Comparison of ENCODE assay signal across 9 cellular contexts in the genomic region with DNA sequence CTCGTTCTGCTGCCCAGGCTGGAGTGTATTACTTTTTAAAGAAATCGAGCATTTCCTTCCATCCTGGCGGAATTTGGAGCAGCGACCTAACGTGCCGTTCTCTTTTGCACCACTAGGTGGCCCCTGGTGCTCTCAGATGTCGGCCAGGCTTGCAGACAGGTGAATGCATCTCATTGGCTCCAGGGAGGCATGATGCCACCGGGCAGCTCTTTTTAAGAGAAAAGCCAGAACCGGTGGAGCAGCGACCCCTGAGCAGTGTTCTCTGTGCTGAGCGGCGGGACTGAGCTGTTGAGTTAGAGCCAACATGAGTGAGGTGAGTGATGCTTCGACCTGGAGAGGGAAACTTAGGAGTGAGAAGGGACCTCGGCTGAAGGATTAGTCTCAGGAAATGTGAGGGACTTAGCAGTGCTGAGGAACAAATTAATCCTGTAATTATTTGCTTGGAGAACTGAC. TPM values are rescaled to one million over a fixed set of nuclear protein-coding genes. Genes with fewer than 3 reads are reported as not detected.
DNase-seq lines count a peak whose midpoint lies in the region; ATAC-seq, FAIRE-seq and TF ChIP-seq lines count a peak whose summit lies in the region.
"Had no signal": no experiment of that assay in that cellular context is flagged by ENCODE, and none has a peak within 500 bp of the region (broad histone marks: within the 10 kb centered on the region; RNA-seq: fewer than 3 reads in every experiment).

A gene (plus strand): TSS at position 241 of the 453 bp plus-strand sequence. CDS start 64 bp downstream, at position 305.

- H3K9ac ChIP-seq in NT2/D1 (ENCODE audit: insufficient read length, low read depth) = no peak within 1 kb of the TSS
- no peak within 1 kb of the TSS for H3K9ac ChIP-seq in keratinocyte (ENCODE audit: control insufficient read depth, extremely low read depth, insufficient read depth, low read length)

- no peak for FAIRE-seq in keratinocyte (lab: Jason Lieb, UNC)

- H3K4me3 ChIP-seq in NT2/D1 (ENCODE audit: insufficient read length, low read depth) (no peak within 1 kb of the TSS), body of pancreas (no peak within 1 kb of the TSS), keratinocyte (ENCODE audit: control insufficient read depth in 2 of 3, extremely low read depth in 1 of 3, insufficient read depth in 2 of 3, low read depth in 1 of 3, low read length in 3 of 3) (no peak within 1 kb of the TSS)

- no peak for TF ChIP-seq POLR2A in body of pancreas (IDR thresholded peaks at IDR 0.05)

- H3K79me2 ChIP-seq in keratinocyte (ENCODE audit: control insufficient read depth, insufficient read depth, low read length) = no peaks in the 10 kb centered on the region

- H4K20me1 ChIP-seq in keratinocyte (ENCODE audit: control insufficient read depth, extremely low read depth, insufficient read depth, low read length) = no peaks in the 10 kb centered on the region

- peak; percentile 55 for ATAC-seq in body of pancreas
- ATAC-seq in GM19324 (IDR thresholded peaks at IDR 0.05; ENCODE audit: low FRiP score, unreplicated experiment) = no peak
- no peak for ATAC-seq in GM18870 (IDR thresholded peaks at IDR 0.05; ENCODE audit: unreplicated experiment)
- ATAC-seq: T-cell had no signal

- no peak within 1 kb of the TSS for H3K4me2 ChIP-seq in keratinocyte (ENCODE audit: control insufficient read depth, extremely low read depth, insufficient read depth, low read depth, low read length)

- peak; percentile 85 for DNase-seq in DMS53 (lab: John Stamatoyannopoulos, UW)
- DNase-seq in HT1080 (ENCODE audit: low read depth) = peak; percentile 21
- peak; percentile 88 for DNase-seq in NT2/D1 (ENCODE audit: low read depth, low spot score)
- peak; percentile 58 to 71 (median 65) for DNase-seq in body of pancreas
- DNase-seq in keratinocyte (ENCODE audit: low read depth, low spot score) = no peak
- peak; percentile 35 to 60 for DNase-seq in stimulated activated CD4-positive, alpha-beta T cell treated with anti-CD3 and anti-CD28 coated beads, Interleukin-2, amount 100 ng/mL, for 24 hours

- H3K4me1 ChIP-seq in NT2/D1 (ENCODE audit: insufficient read depth, insufficient read length) = no peaks in the 10 kb centered on the region
- no peaks in the 10 kb centered on the region for H3K4me1 ChIP-seq in body of pancreas
- no peaks in the 10 kb centered on the region for H3K4me1 ChIP-seq in keratinocyte (ENCODE audit: control insufficient read depth, extremely low read depth, insufficient read depth, low read length)

- intact Hi-C loops in body of pancreas (cut with DNase I) = loop anchor here (10.0 kb wide), 1 partner anchor 258 kb away; no protein-coding TSS in a partner anchor

- no peaks in the 10 kb centered on the region for H3K36me3 ChIP-seq in NT2/D1 (ENCODE audit: insufficient read depth, insufficient read length, low read length)
- H3K36me3 ChIP-seq in body of pancreas (replicated peaks in 1 of 2; ENCODE audit: insufficient read depth in 1 of 2, low read depth in 2 of 2) = no peaks in the 10 kb centered on the region
- no peaks in the 10 kb centered on the region for H3K36me3 ChIP-seq in keratinocyte (ENCODE audit: control insufficient read depth in 2 of 2, extremely low read depth in 1 of 2, insufficient read depth in 2 of 2, low read length in 2 of 2)

- H3K27me3 ChIP-seq in NT2/D1 (ENCODE audit: insufficient read depth, insufficient read length) = peaks cover 3% of the 10 kb centered on the region
- H3K27me3 ChIP-seq in body of pancreas = no peaks in the 10 kb centered on the region
- no peaks in the 10 kb centered on the region for H3K27me3 ChIP-seq in keratinocyte (ENCODE audit: control insufficient read depth, extremely low read depth, insufficient read depth, low read length)

- dilution Hi-C loops in keratinocyte (cut with MboI; ENCODE audit: extremely low pct_ligation_motif_present, low sequenced_read_pairs) = no loop called here

- no peaks in the 10 kb centered on the region for H3K9me1 ChIP-seq in keratinocyte (ENCODE audit: control insufficient read depth, extremely low read depth, insufficient read depth, low read length)

- H2AFZ ChIP-seq in keratinocyte (ENCODE audit: control insufficient read depth, low read length) = no peak within 1 kb of the TSS

- H3K9me3 ChIP-seq in NT2/D1 (ENCODE audit: insufficient read depth, low read length) (no peaks in the 10 kb centered on the region), body of pancreas (no peaks in the 10 kb centered on the region), keratinocyte (ENCODE audit: control insufficient read depth, low read depth, low read length) (peaks cover 1% of the 10 kb centered on the region)

- 7 to 25% methylated on average over 14 of the region's 14 CpGs for WGBS in body of pancreas, 2 donors

- TF ChIP-seq CTCF in body of pancreas (IDR thresholded peaks at IDR 0.05) (peak; percentile 56 to 82 (median 74)), keratinocyte (optimal IDR thresholded peaks at IDR 0.05 in 1 of 3, IDR thresholded peaks at IDR 0.05 in 1 of 3, conservative IDR thresholded peaks at IDR 0.05 in 1 of 3; ENCODE audit: extremely low read depth in 1 of 3, insufficient read depth in 2 of 3, low read length in 3 of 3) (peak; percentile 61 to 83 (median 83))

- H3K27ac ChIP-seq in body of pancreas = no peak within 1 kb of the TSS
- no peak within 1 kb of the TSS for H3K27ac ChIP-seq in keratinocyte (ENCODE audit: control insufficient read depth, insufficient read depth, low read length)

RNA-seq across cellular contexts. Expression of the gene that starts here (rescaled TPM):
- not detected in 2 replicates for total RNA-seq in HT1080 (2014; rRNA removed; shearing (Covaris generic))
- not detected in 2 replicates for polyA plus RNA-seq in HT1080 (2015; cell fraction: cytosol; rRNA removed)
- polyA plus RNA-seq in HT1080 (2015; cell fraction: nucleus; rRNA removed) = not detected in 2 replicates
- total RNA-seq in body of pancreas = 1 to 10 TPM in 1 of 2 donors, not detected in 1; 1.6 TPM
- not detected in 3 replicates for polyA plus RNA-seq in keratinocyte
- not detected for polyA plus RNA-seq in keratinocyte (2011; ENCODE audit: low read depth)
- not detected in 2 replicates for polyA plus RNA-seq in keratinocyte (2011; cell fraction: cytosol; rRNA removed)
- polyA plus RNA-seq in keratinocyte (2011; cell fraction: nucleus; rRNA removed) = not detected in 2 replicates
- not detected in 2 replicates for polyA plus RNA-seq in keratinocyte (2012; ENCODE audit: low replicate concordance)
- not detected in 3 replicates for polyA minus RNA-seq in keratinocyte
- not detected for polyA minus RNA-seq in keratinocyte (2011; cell fraction: cytosol; rRNA and poly(A)+ RNA removed)
- not detected in 2 replicates for polyA minus RNA-seq in keratinocyte (2011; cell fraction: nucleus; rRNA and poly(A)+ RNA removed)
- total RNA-seq: T-cell had no signal

Comparison
In these comparisons a context has a peak if more than half of its experiments do, and no peak if none do; other contexts are left out.
1. Peak in DNase-seq in HT1080; RNA of the gene not detected or under 1 TPM.